23 cellular contexts compared by ENCODE assay signal in genomic region chr1:95039360-95040031, GRCh38. TPM values are rescaled to one million over a fixed set of nuclear protein-coding genes. Genes with fewer than 3 reads are reported as not detected.
DNase-seq lines count a peak whose midpoint lies in the region; ATAC-seq and TF ChIP-seq lines count a peak whose summit lies in the region.
"Had no signal": no experiment of that assay in that cellular context is flagged by ENCODE, and none has a peak within 500 bp of the region (broad histone marks: within the 10 kb centered on the region; RNA-seq: fewer than 3 reads in every experiment).

No MANE protein-coding gene starts in this region.

- no peaks in the 10 kb centered on the region for H3K79me1 ChIP-seq in trophoblast cell (ENCODE audit: low read length)

- no peak overlapping the region for H2BK5ac ChIP-seq in trophoblast cell (ENCODE audit: low read depth, low read length, poor library complexity)

- TF ChIP-seq CTCF in HCT116 (IDR thresholded peaks at IDR 0.05 in 2 of 3, conservative IDR thresholded peaks at IDR 0.05 in 1 of 3; ENCODE audit: borderline replicate concordance in 1 of 3, insufficient read depth in 1 of 3, low read depth in 2 of 3, low read length in 2 of 3) (no peak), RWPE1 (conservative IDR thresholded peaks at IDR 0.05; ENCODE audit: low read depth) (no peak), tibial artery (IDR thresholded peaks at IDR 0.05) (no peak), GM10248 (IDR thresholded peaks at IDR 0.05; ENCODE audit: control extremely low read depth, extremely low read depth, low read depth, missing control alignments) (no peak)
- TF ChIP-seq CTCF in CD8-positive, alpha-beta T cell (IDR thresholded peaks at IDR 0.05): no peak

- POLR2A ChIA-PET in HCT116 (lab: Charles Lee): interaction anchor here (0.6 kb wide), 1 partner anchor 185 kb away, joined by 4 read pairs; no protein-coding TSS in a partner anchor
- POLR2A ChIA-PET in RWPE1 (lab: Yijun Ruan, JAX; ENCODE audit: low non-redundant PET): no interaction called here
- POLR2A ChIA-PET in GM10248 (lab: Yijun Ruan, JAX): no interaction called here
- POLR2A ChIA-PET in CD8-positive, alpha-beta T cell (lab: Charles Lee): interaction anchor here (1.1 to 1.4 kb wide), 2 partner anchors 9 to 185 kb away, joined by 3 read pairs; no protein-coding TSS in a partner anchor

- H3K4me1 ChIP-seq in HCT116 (ENCODE audit: control insufficient read depth in 1 of 2, insufficient read depth in 2 of 2, low read length in 2 of 2) (peaks cover 3 to 33% of the 10 kb centered on the region in 2 experiments; a peak in 3 of 4 replicates), trophoblast cell (ENCODE audit: control insufficient read depth in 1 of 2, insufficient read depth in 2 of 2, low read length in 2 of 2) (peaks cover 3 to 4% of the 10 kb centered on the region in 2 experiments), tibial artery (peaks cover 0 to 20% (median 10%) of the 10 kb centered on the region in 4 donors)
- no peaks in the 10 kb centered on the region for H3K4me1 ChIP-seq in CD8-positive, alpha-beta T cell (ENCODE audit: insufficient read depth, low read length)
- H3K4me1 ChIP-seq: colonic mucosa had no signal

- H4K8ac ChIP-seq in trophoblast cell (ENCODE audit: low read depth, low read length): no peak overlapping the region

- no TSS peak for BruUV-seq in HCT116 (replicated peaks; lab: Mats Ljungman, UMichigan)

- H3K27me3 ChIP-seq in HCT116 (ENCODE audit: insufficient read depth, low read length) (no peaks in the 10 kb centered on the region), trophoblast cell (ENCODE audit: insufficient read depth, low read length) (no peaks in the 10 kb centered on the region), tibial artery (no peaks in the 10 kb centered on the region)
- H3K27me3 ChIP-seq in CD8-positive, alpha-beta T cell (ENCODE audit: insufficient read depth, low read length): no peaks in the 10 kb centered on the region
- H3K27me3 ChIP-seq: brain microvascular endothelial cell, colonic mucosa, suprapubic skin had no signal

- H3K9me2 ChIP-seq in HCT116 (ENCODE audit: insufficient read depth): no peaks in the 10 kb centered on the region

- H3K27ac Mint-ChIP-seq in CD8-positive, alpha-beta T cell: no peak overlapping the region
- H3K27ac Mint-ChIP-seq: CD4-positive, alpha-beta T cell; progenitor cell of endocrine pancreas; stimulated activated effector memory CD8-positive, alpha-beta T cell treated with anti-CD3 and anti-CD28 coated beads, Interleukin-12 subunit alpha, Interleukin-12 subunit beta, amount 100 ng/mL, for 72 hours; T-helper 2 cell treated with Interferon-gamma antibody and Interleukin-4, amounts not matched to agents 5 μg/mL and 100 μg/mL, for 36 hours had no signal

- ATAC-seq in HCT116 (peak; percentile 28; the same call in 1 of the 2 replicates), esophagus mucosa (peak; percentile 61)
- ATAC-seq in CD8-positive, alpha-beta T cell: no peak
- ATAC-seq: GM12878; stimulated activated effector memory CD8-positive, alpha-beta T cell treated with anti-CD3 and anti-CD28 coated beads, Interleukin-12 subunit alpha, Interleukin-12 subunit beta, amount 100 ng/mL, for 72 hours had no signal

- no peaks in the 10 kb centered on the region for H4K20me1 ChIP-seq in HCT116 (ENCODE audit: insufficient read depth)

- TF ChIP-seq RAD21 in HCT116 (IDR thresholded peaks at IDR 0.05; ENCODE audit: low read depth): no peak

- intact Hi-C loops in HCT116 (cut with micrococcal nuclease) (loop anchor here (2.0 kb wide), 1 partner anchor 113 kb away; the partner anchor contains the start of gene CNN3), tibial artery (cut with DNase I; ENCODE audit: low total_unique reads) (loop anchor here (2.0 to 10.0 kb wide), 2 partner anchors 15 to 515 kb away; no protein-coding TSS in a partner anchor)
- intact Hi-C loops in CD8-positive, alpha-beta T cell (cut with DNase I, micrococcal nuclease): loop anchor here in 1 of 2 experiments (10.0 kb wide), 1 partner anchor 75 kb away; no protein-coding TSS in a partner anchor

- DNase-seq in HCT116 (ENCODE audit: low read depth, low spot score) (no peak), RWPE1 (ENCODE audit: low spot score) (peak; percentile 84), trophoblast cell (peak; percentile 89 to 94), tibial artery (no peak), GM10248 (ENCODE audit: extremely low spot score) (no peak), medulla oblongata (ENCODE audit: extremely low spot score) (no peak)
- no peak for DNase-seq in CD8-positive, alpha-beta T cell
- DNase-seq: activated effector memory CD4-positive, alpha-beta T cell treated with Interleukin-2 at 50 U/mL for 16 hours; brain microvascular endothelial cell; CD4-positive, alpha-beta T cell; colonic mucosa; DMS153; immature natural killer cell; NCI-H1105 treated with DMSO at 0.1 percent for 48 hours; NCI-H2029 treated with DMSO at 0.1 percent for 48 hours; NCI-H82; stimulated activated CD4-positive, alpha-beta T cell treated with anti-CD3 and anti-CD28 coated beads, Interleukin-1b, Interleukin-23, amount 100 ng/mL, for 48 hours had no signal

- no peak overlapping the region for H2AK5ac ChIP-seq in trophoblast cell (ENCODE audit: low read length)

- H3K23ac ChIP-seq in trophoblast cell (ENCODE audit: low read length): no peak overlapping the region

- H3K79me2 ChIP-seq in HCT116 (ENCODE audit: insufficient read depth, low read length) (no peaks in the 10 kb centered on the region), trophoblast cell (ENCODE audit: control insufficient read depth, insufficient read depth, low read length, poor library complexity) (no peaks in the 10 kb centered on the region)

- H3K4me3 ChIP-seq in HCT116 (replicated peaks in 1 of 2; ENCODE audit: low read depth in 1 of 2, low read length in 2 of 2) (no peak overlapping the region), trophoblast cell (ENCODE audit: low read depth, low read length) (no peak overlapping the region), tibial artery (no peak overlapping the region)
- no peak overlapping the region for H3K4me3 ChIP-seq in CD8-positive, alpha-beta T cell (ENCODE audit: low read depth, low read length)
- H3K4me3 ChIP-seq: colonic mucosa, GM12878, suprapubic skin had no signal

- H3K14ac ChIP-seq in trophoblast cell (ENCODE audit: low read length): no peak overlapping the region

- H2AFZ ChIP-seq in HCT116 (ENCODE audit: low read depth, low read length, poor library complexity, severe bottlenecking) (no peak overlapping the region), trophoblast cell (ENCODE audit: insufficient read depth, low read length, poor library complexity) (no peak overlapping the region)

- H3K18ac ChIP-seq in trophoblast cell (ENCODE audit: low read length): no peak overlapping the region

- no peaks in the 10 kb centered on the region for H3K27me3 Mint-ChIP-seq in CD8-positive, alpha-beta T cell (ENCODE audit: low read depth)
- H3K27me3 Mint-ChIP-seq: CD4-positive, alpha-beta T cell; progenitor cell of endocrine pancreas had no signal

- CTCF ChIA-PET in HCT116 (lab: Charles Lee) (interaction anchor here (2.8 kb wide), 1 partner anchor 185 kb away, joined by 190 read pairs; no protein-coding TSS in a partner anchor), RWPE1 (lab: Yijun Ruan, JAX) (interaction anchor here (0.6 to 2.8 kb wide), 3 partner anchors 185 to 266 kb away, joined by 3 to 55 read pairs (median 3); no protein-coding TSS in a partner anchor), GM10248 (lab: Yijun Ruan, JAX) (interaction anchor here (1.0 to 4.0 kb wide), 7 partner anchors 8 to 185 kb away, joined by 3 to 107 read pairs (median 5); no protein-coding TSS in a partner anchor)
- CTCF ChIA-PET in CD8-positive, alpha-beta T cell (lab: Charles Lee): interaction anchor here (3.0 kb wide), 1 partner anchor 185 kb away, joined by 61 read pairs; no protein-coding TSS in a partner anchor

- H3K4ac ChIP-seq in trophoblast cell (ENCODE audit: low read depth, low read length): no peak overlapping the region

- no peak overlapping the region for H3K4me2 ChIP-seq in HCT116 (ENCODE audit: low read length)
- H3K4me2 ChIP-seq in trophoblast cell (ENCODE audit: low read length): no peak overlapping the region

- H3K9ac ChIP-seq in HCT116 (ENCODE audit: low read length) (no peak overlapping the region), trophoblast cell (ENCODE audit: low read length) (no peak overlapping the region)

- no peak for TF ChIP-seq POLR2A in HCT116 (IDR thresholded peaks at IDR 0.05; ENCODE audit: borderline replicate concordance, extremely low read depth, insufficient read depth, insufficient read length)

- WGBS in trophoblast cell (ENCODE audit: extremely low coverage, insufficient coverage, insufficient read length): no CpG with 5 or more reads among the region's 12 CpGs

- no peak overlapping the region for H2BK12ac ChIP-seq in trophoblast cell (ENCODE audit: low read length)

- H3K36me3 ChIP-seq in HCT116 (ENCODE audit: control insufficient read depth in 1 of 2, insufficient read depth in 2 of 2, low read length in 2 of 2) (no peaks in the 10 kb centered on the region), trophoblast cell (ENCODE audit: control insufficient read depth in 1 of 2, insufficient read depth in 2 of 2, low read length in 2 of 2) (no peaks in the 10 kb centered on the region), tibial artery (no peaks in the 10 kb centered on the region)
- H3K36me3 ChIP-seq in CD8-positive, alpha-beta T cell (ENCODE audit: insufficient read depth, low read length): no peaks in the 10 kb centered on the region
- H3K36me3 ChIP-seq: brain microvascular endothelial cell, colonic mucosa, suprapubic skin had no signal

- no peaks in the 10 kb centered on the region for H3K9me3 Mint-ChIP-seq in CD8-positive, alpha-beta T cell
- H3K9me3 Mint-ChIP-seq: CD4-positive, alpha-beta T cell; immature natural killer cell; stimulated activated effector memory CD8-positive, alpha-beta T cell treated with anti-CD3 and anti-CD28 coated beads, Interleukin-12 subunit alpha, Interleukin-12 subunit beta, amount 100 ng/mL, for 72 hours; T-helper 2 cell treated with Interferon-gamma antibody and Interleukin-4, amounts not matched to agents 5 μg/mL and 100 μg/mL, for 36 hours had no signal

- no peak overlapping the region for H2BK120ac ChIP-seq in trophoblast cell (ENCODE audit: insufficient read depth, low read length, poor library complexity)

- H4K12ac ChIP-seq in trophoblast cell (ENCODE audit: low read depth, low read length): no peak overlapping the region

- H3K4me3 Mint-ChIP-seq in CD8-positive, alpha-beta T cell: no peak overlapping the region
- H3K4me3 Mint-ChIP-seq: CD4-positive, alpha-beta T cell; immature natural killer cell; stimulated activated effector memory CD8-positive, alpha-beta T cell treated with anti-CD3 and anti-CD28 coated beads, Interleukin-12 subunit alpha, Interleukin-12 subunit beta, amount 100 ng/mL, for 72 hours; T-helper 2 cell treated with Interferon-gamma antibody and Interleukin-4, amounts not matched to agents 5 μg/mL and 100 μg/mL, for 36 hours had no signal

- no peaks in the 10 kb centered on the region for H3K4me1 Mint-ChIP-seq in CD8-positive, alpha-beta T cell (ENCODE audit: low read depth)
- H3K4me1 Mint-ChIP-seq: immature natural killer cell; stimulated activated effector memory CD8-positive, alpha-beta T cell treated with anti-CD3 and anti-CD28 coated beads, Interleukin-12 subunit alpha, Interleukin-12 subunit beta, amount 100 ng/mL, for 72 hours had no signal

- RAD21 ChIA-PET in HCT116 (lab: Charles Lee; ENCODE audit: low non-redundant PET in 1 of 2, low total read pairs in 2 of 2, uncharacterized antibody in 2 of 2, unreplicated experiment in 2 of 2): interaction anchor here (1.2 to 2.5 kb wide), 2 partner anchors 185 kb away, joined by 3 to 30 read pairs; no protein-coding TSS in a partner anchor

- H3K27ac ChIP-seq in HCT116 (ENCODE audit: low read depth, low read length) (no peak overlapping the region), RWPE1 (peak overlapping the region; percentile 44), trophoblast cell (ENCODE audit: low read depth, low read length) (no peak overlapping the region), tibial artery (no peak overlapping the region)
- H3K27ac ChIP-seq in CD8-positive, alpha-beta T cell (ENCODE audit: low read depth, low read length): no peak overlapping the region
- H3K27ac ChIP-seq: brain microvascular endothelial cell, colonic mucosa, suprapubic skin had no signal

- no peak overlapping the region for H4K91ac ChIP-seq in trophoblast cell (ENCODE audit: low read depth, low read length)

- H3K9me3 ChIP-seq in HCT116 (ENCODE audit: control insufficient read depth in 1 of 2, insufficient read depth in 1 of 2, low read depth in 1 of 2, low read length in 2 of 2): no peaks in the 10 kb centered on the region
- no peaks in the 10 kb centered on the region for H3K9me3 ChIP-seq in trophoblast cell (ENCODE audit: insufficient read depth, low read depth, low read length)
- no peaks in the 10 kb centered on the region for H3K9me3 ChIP-seq in tibial artery
- H3K9me3 ChIP-seq in CD8-positive, alpha-beta T cell (ENCODE audit: low read length): no peaks in the 10 kb centered on the region
- H3K9me3 ChIP-seq: colonic mucosa, suprapubic skin had no signal

- H3K36me3 Mint-ChIP-seq in CD8-positive, alpha-beta T cell: no peaks in the 10 kb centered on the region
- H3K36me3 Mint-ChIP-seq: immature natural killer cell; stimulated activated effector memory CD8-positive, alpha-beta T cell treated with anti-CD3 and anti-CD28 coated beads, Interleukin-12 subunit alpha, Interleukin-12 subunit beta, amount 100 ng/mL, for 72 hours had no signal

RNA-seq across cellular contexts. Expression of gene ALG14, which starts 33.3 kb away (rescaled TPM):
- total RNA-seq in HCT116 (2021; ENCODE audit: unreplicated experiment) (5.7 TPM), esophagus mucosa (4.6 TPM)
- 3.0 and 5.0 TPM in 2 replicates for polyA plus RNA-seq in HCT116 (2012)
- 3.5 and 3.8 TPM in 2 replicates for polyA plus RNA-seq in trophoblast cell (2013)
- total RNA-seq in CD8-positive, alpha-beta T cell: under 1 TPM; 0.27 to 0.61 TPM

Comparison
In these comparisons a context has a peak if more than half of its experiments do, and no peak if none do; other contexts are left out.
1. DNase-seq: peak in RWPE1 (single experiment) and trophoblast cell (2 of 2); none in HCT116 (single experiment), tibial artery (0 of 2), GM10248 (single experiment), CD8-positive, alpha-beta T cell (0 of 7) and medulla oblongata (single experiment).
2. POLR2A ChIA-PET loops: an anchor here in HCT116 (0.6 kb wide) and CD8-positive, alpha-beta T cell (1.1 to 1.4 kb wide); none called in RWPE1 and GM10248.